18 cellular contexts compared by ENCODE assay signal in the genomic region with DNA sequence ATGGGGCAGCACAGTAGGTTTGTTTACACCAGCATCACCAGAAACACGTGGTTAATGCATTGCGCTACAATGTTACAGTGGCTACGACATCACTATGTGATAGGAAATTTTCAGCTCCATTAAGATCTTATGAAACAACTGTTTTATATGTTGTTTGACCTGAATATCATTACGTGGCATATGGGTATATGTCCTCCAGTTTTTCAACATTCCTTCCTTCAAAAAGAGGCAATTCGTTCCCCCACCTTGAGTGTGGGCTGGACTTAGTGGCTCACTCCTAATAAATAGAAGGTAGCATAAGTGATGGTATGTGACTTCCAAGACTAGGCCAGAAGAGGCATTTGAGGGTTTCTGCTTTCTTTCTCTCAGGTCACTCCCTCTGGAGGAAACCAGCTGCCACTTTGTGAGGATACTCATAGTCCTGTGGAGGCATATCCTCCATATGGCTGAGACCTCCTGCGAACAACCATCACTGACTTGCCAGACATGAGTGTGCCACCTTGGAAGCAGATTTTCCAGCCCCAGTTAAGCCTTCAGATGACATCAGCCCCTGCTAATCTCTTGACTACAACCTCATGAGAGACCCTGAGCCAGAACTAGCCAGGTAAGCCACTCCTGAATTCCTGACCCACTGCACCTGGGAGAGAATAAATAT.
"Had no signal": no experiment of that assay in that cellular context is flagged by ENCODE, and none has a peak within 500 bp of the region (broad histone marks: within the 10 kb centered on the region; RNA-seq: fewer than 3 reads in every experiment).

No MANE protein-coding gene starts in this region.

- H3K27me3 Mint-ChIP-seq: activated CD8-positive, alpha-beta T cell treated with anti-CD3 and anti-CD28 coated beads for 36 hours; central memory CD8-positive, alpha-beta T cell; effector memory CD8-positive, alpha-beta T cell; memory B cell had no signal

- DNase-seq: activated CD4-positive, alpha-beta T cell treated with anti-CD3 and anti-CD28 coated beads for 36 hours; activated CD8-positive, alpha-beta memory T cell treated with anti-CD3 and anti-CD28 coated beads, Interleukin-2, amount 50 U/mL, for 4 hours; activated CD8-positive, alpha-beta T cell treated with anti-CD3 and anti-CD28 coated beads for 36 hours; activated naive CD4-positive, alpha-beta T cell; activated T-cell treated with anti-CD3 and anti-CD28 coated beads, Interleukin-2, amount 50 U/mL, for 72 hours; body of pancreas; effector memory CD8-positive, alpha-beta T cell; kidney; left ventricle myocardium inferior; nucleus accumbens; right cardiac atrium; small intestine; stomach had no signal

- H3K27me3 ChIP-seq: body of pancreas, gastroesophageal sphincter, stomach had no signal

- H3K4me3 ChIP-seq: body of pancreas, gastroesophageal sphincter, left ventricle myocardium inferior, stomach, thoracic aorta had no signal

- H3K27ac ChIP-seq: body of pancreas, epithelial cell of prostate, left ventricle myocardium inferior, stomach, thoracic aorta had no signal

- H3K36me3 ChIP-seq: thoracic aorta had no signal

- ATAC-seq: activated CD4-positive, alpha-beta T cell treated with anti-CD3 and anti-CD28 coated beads for 36 hours; activated CD8-positive, alpha-beta T cell treated with anti-CD3 and anti-CD28 coated beads for 36 hours; activated T-cell treated with anti-CD3 and anti-CD28 coated beads, Interleukin-2, amount 50 U/mL, for 72 hours; body of pancreas; effector memory CD8-positive, alpha-beta T cell; gastroesophageal sphincter; right cardiac atrium had no signal

- H3K9me3 ChIP-seq: body of pancreas, gastroesophageal sphincter, left ventricle myocardium inferior, stomach, thoracic aorta had no signal

- H3K4me3 Mint-ChIP-seq: activated CD8-positive, alpha-beta T cell treated with anti-CD3 and anti-CD28 coated beads for 36 hours; memory B cell had no signal

- H3K27ac Mint-ChIP-seq: activated CD4-positive, alpha-beta T cell treated with anti-CD3 and anti-CD28 coated beads for 36 hours; activated CD8-positive, alpha-beta T cell treated with anti-CD3 and anti-CD28 coated beads for 36 hours; activated T-cell treated with anti-CD3 and anti-CD28 coated beads, Interleukin-2, amount 50 U/mL, for 72 hours; effector memory CD8-positive, alpha-beta T cell; memory B cell had no signal

- H3K9me3 Mint-ChIP-seq: activated CD8-positive, alpha-beta T cell treated with anti-CD3 and anti-CD28 coated beads for 36 hours; activated T-cell treated with anti-CD3 and anti-CD28 coated beads, Interleukin-2, amount 50 U/mL, for 72 hours; central memory CD8-positive, alpha-beta T cell; effector memory CD8-positive, alpha-beta T cell; memory B cell had no signal
